In genomic region chr6:42891199-42891722, GRCh38 we compare ENCODE assay signal across 8 cellular contexts. TPM values are rescaled to one million over a fixed set of nuclear protein-coding genes. Genes with fewer than 3 reads are reported as not detected.
DNase-seq lines count a peak whose midpoint lies in the region; ATAC-seq and TF ChIP-seq lines count a peak whose summit lies in the region.

No MANE protein-coding gene starts in this region.

- intact Hi-C loops in dendritic cell treated with granulocyte-macrophage colony-stimulating factor and Interleukin-4, amounts not matched to agents 40 ng/mL and 50 ng/mL, for 4 days (cut with micrococcal nuclease): no loop called here
- intact Hi-C loops in naive thymus-derived CD4-positive, alpha-beta T cell (cut with micrococcal nuclease): loop anchor here (2.0 to 10.0 kb wide), 7 partner anchors 36 to 1106 kb away; partner anchors contain the start of genes CNPY3 (in 1 of the 2), MRPS10 (in 1 of the 2), PEX6 (in 1 of the 2) and PRICKLE4 (in 1 of the 2)

- H3K4me3 ChIP-seq in AG04449 (ENCODE audit: low read depth, low read length) (peak overlapping the region; percentile 99), Karpas-422 (ENCODE audit: low read length) (peak overlapping the region; percentile 72)
- H3K4me3 ChIP-seq in naive thymus-derived CD4-positive, alpha-beta T cell (ENCODE audit: low read length): peak overlapping the region; percentile 89

- TF ChIP-seq CTCF in AG04449 (IDR thresholded peaks at IDR 0.05; ENCODE audit: insufficient read depth, low read length, missing control alignments): no peak

- no peaks in the 10 kb centered on the region for H3K27me3 ChIP-seq in Karpas-422 (ENCODE audit: low read length)
- H3K27me3 ChIP-seq in naive thymus-derived CD4-positive, alpha-beta T cell (ENCODE audit: control insufficient read depth in 2 of 2, insufficient read depth in 2 of 2, low read length in 2 of 2): no peaks in the 10 kb centered on the region

- H4K20me1 ChIP-seq in Karpas-422 (ENCODE audit: insufficient read depth, low read depth, low read length): no peaks in the 10 kb centered on the region

- H3K27ac ChIP-seq in Karpas-422 (ENCODE audit: low read length): peak overlapping the region; percentile 91
- peak overlapping the region; percentile 87 for H3K27ac ChIP-seq in naive thymus-derived CD4-positive, alpha-beta T cell (ENCODE audit: low read depth, low read length)

- peak overlapping the region; percentile 85 for H3K4me3 Mint-ChIP-seq in dendritic cell treated with granulocyte-macrophage colony-stimulating factor and Interleukin-4, amounts not matched to agents 40 ng/mL and 50 ng/mL, for 4 days
- H3K4me3 Mint-ChIP-seq in naive thymus-derived CD4-positive, alpha-beta T cell: peak overlapping the region; percentile 94 to 100 (median 98)

- POLR2A ChIA-PET in AG04449 (lab: Yijun Ruan, JAX): interaction anchor here (0.7 to 1.4 kb wide), 5 partner anchors 9 to 359 kb away, joined by 3 to 9 read pairs (median 5); partner anchors contain the start of genes RPL7L1 and TBCC
- POLR2A ChIA-PET in naive thymus-derived CD4-positive, alpha-beta T cell (lab: Charles Lee): interaction anchor here (0.5 to 4.6 kb wide), 21 partner anchors 9 to 630 kb away, joined by 3 to 101 read pairs (median 4); partner anchors contain the start of genes BICRAL, CNPY3, KLC4 and MRPL2

- H3K36me3 ChIP-seq in Karpas-422 (ENCODE audit: insufficient read depth, low read length): peaks cover 4% of the 10 kb centered on the region
- peaks cover 0 to 6% (median 0%) of the 10 kb centered on the region in 3 experiments for H3K36me3 ChIP-seq in naive thymus-derived CD4-positive, alpha-beta T cell (ENCODE audit: control insufficient read depth in 2 of 3, insufficient read depth in 3 of 3, low read length in 3 of 3)

- peak overlapping the region; percentile 88 for H3K9ac ChIP-seq in Karpas-422 (ENCODE audit: low read length)

- no peaks in the 10 kb centered on the region for H3K9me2 ChIP-seq in Karpas-422 (replicated peaks; ENCODE audit: insufficient read depth, low read length)

- no peaks in the 10 kb centered on the region for H3K27me3 Mint-ChIP-seq in dendritic cell treated with granulocyte-macrophage colony-stimulating factor and Interleukin-4, amounts not matched to agents 40 ng/mL and 50 ng/mL, for 4 days
- no peaks in the 10 kb centered on the region for H3K27me3 Mint-ChIP-seq in naive thymus-derived CD4-positive, alpha-beta T cell

- H3K4me2 ChIP-seq in Karpas-422 (ENCODE audit: low read depth, low read length, poor library complexity, severe bottlenecking): peak overlapping the region; percentile 69

- DNase-seq in AG04449 (ENCODE audit: low read depth, low spot score) (no peak), Karpas-422 (no peak), dermis blood vessel endothelial cell (no peak), DMS153 (lab: John Stamatoyannopoulos, UW) (no peak), anterior cingulate cortex (lab: John Stamatoyannopoulos, UW) (no peak)
- DNase-seq in naive thymus-derived CD4-positive, alpha-beta T cell: no peak

- peak overlapping the region; percentile 92 for H3K27ac Mint-ChIP-seq in dendritic cell treated with granulocyte-macrophage colony-stimulating factor and Interleukin-4, amounts not matched to agents 40 ng/mL and 50 ng/mL, for 4 days
- H3K27ac Mint-ChIP-seq in naive thymus-derived CD4-positive, alpha-beta T cell: peak overlapping the region; percentile 89 to 99 (median 98)

- H3K9me3 Mint-ChIP-seq in dendritic cell treated with granulocyte-macrophage colony-stimulating factor and Interleukin-4, amounts not matched to agents 40 ng/mL and 50 ng/mL, for 4 days: no peaks in the 10 kb centered on the region
- H3K9me3 Mint-ChIP-seq in naive thymus-derived CD4-positive, alpha-beta T cell: peaks cover 0 to 1% (median 0%) of the 10 kb centered on the region in 11 donors

- ATAC-seq in naive thymus-derived CD4-positive, alpha-beta T cell: no peak
- no peak for ATAC-seq in GM18873 (IDR thresholded peaks at IDR 0.05; ENCODE audit: low FRiP score, unreplicated experiment)

- H3K4me1 Mint-ChIP-seq in dendritic cell treated with granulocyte-macrophage colony-stimulating factor and Interleukin-4, amounts not matched to agents 40 ng/mL and 50 ng/mL, for 4 days (ENCODE audit: low read depth): peaks cover 22% of the 10 kb centered on the region
- peaks cover 0 to 26% (median 13%) of the 10 kb centered on the region in 7 donors for H3K4me1 Mint-ChIP-seq in naive thymus-derived CD4-positive, alpha-beta T cell

- no peaks in the 10 kb centered on the region for H3K79me2 ChIP-seq in Karpas-422 (ENCODE audit: low read length)

- peaks cover 34% of the 10 kb centered on the region for H3K36me3 Mint-ChIP-seq in dendritic cell treated with granulocyte-macrophage colony-stimulating factor and Interleukin-4, amounts not matched to agents 40 ng/mL and 50 ng/mL, for 4 days (ENCODE audit: low read depth)
- peaks cover 0 to 2% (median 1%) of the 10 kb centered on the region in 5 donors for H3K36me3 Mint-ChIP-seq in naive thymus-derived CD4-positive, alpha-beta T cell

- H3K9me3 ChIP-seq in Karpas-422 (ENCODE audit: low read length): no peaks in the 10 kb centered on the region
- H3K9me3 ChIP-seq in naive thymus-derived CD4-positive, alpha-beta T cell (ENCODE audit: control insufficient read depth in 2 of 3, low read length in 3 of 3): no peaks in the 10 kb centered on the region

- peak overlapping the region; percentile 58 for H2AFZ ChIP-seq in Karpas-422 (ENCODE audit: low read length)

- CTCF ChIA-PET in AG04449 (lab: Yijun Ruan, JAX): interaction anchor here (1.2 to 4.6 kb wide), 4 partner anchors 10 to 125 kb away, joined by 3 to 37 read pairs (median 4); partner anchors contain the start of gene RPL7L1
- CTCF ChIA-PET in naive thymus-derived CD4-positive, alpha-beta T cell (lab: Charles Lee): interaction anchor here (0.5 to 1.5 kb wide), 5 partner anchors 9 to 360 kb away, joined by 3 to 6 read pairs (median 3); partner anchors contain the start of gene RPL7L1

- H3K4me1 ChIP-seq in Karpas-422 (ENCODE audit: low read length): peaks cover 55% of the 10 kb centered on the region
- peaks cover 0 to 8% of the 10 kb centered on the region in 2 donors for H3K4me1 ChIP-seq in naive thymus-derived CD4-positive, alpha-beta T cell (ENCODE audit: control insufficient read depth in 2 of 2, insufficient read depth in 2 of 2, low read length in 2 of 2)

RNA-seq across cellular contexts. Expression of gene RPL7L1, which starts 11.8 kb away (rescaled TPM):
- 97.6 and 104 TPM in 2 replicates for total RNA-seq in Karpas-422 (2014; rRNA removed; shearing (Covaris generic); ENCODE audit: low replicate concordance)
- 10 to 100 TPM; 65.6 to 91.7 (median 78.1) TPM for total RNA-seq in naive thymus-derived CD4-positive, alpha-beta T cell
- 10 to 100 TPM; 71.4 to 90.7 TPM for polyA plus RNA-seq in naive thymus-derived CD4-positive, alpha-beta T cell
- total RNA-seq in dermis blood vessel endothelial cell: 150 and 174 TPM in 2 replicates

RNA-seq across cellular contexts. Expression of gene PTCRA, which starts 24.6 kb away (rescaled TPM):
- total RNA-seq in Karpas-422 (2014; rRNA removed; shearing (Covaris generic); ENCODE audit: low replicate concordance): not detected in 2 replicates
- under 1 TPM in 2 of 5 experiments, not detected in 3; 0.56 to 0.93 TPM for total RNA-seq in naive thymus-derived CD4-positive, alpha-beta T cell
- polyA plus RNA-seq in naive thymus-derived CD4-positive, alpha-beta T cell: not detected
- total RNA-seq in dermis blood vessel endothelial cell: not detected in 2 replicates

RNA-seq across cellular contexts. Expression of gene CNPY3, which starts 38.0 kb away (rescaled TPM):
- total RNA-seq in Karpas-422 (2014; rRNA removed; shearing (Covaris generic); ENCODE audit: low replicate concordance): 33.7 and 65.4 TPM in 2 replicates
- total RNA-seq in naive thymus-derived CD4-positive, alpha-beta T cell: 10 to 100 TPM; 58.6 to 98.9 (median 87.4) TPM
- polyA plus RNA-seq in naive thymus-derived CD4-positive, alpha-beta T cell: 100 to 1,000 TPM in 1 of 2 donors, 10 to 100 TPM in 1; 92.7 to 134 TPM
- total RNA-seq in dermis blood vessel endothelial cell: 36.1 and 43.4 TPM in 2 replicates
